8 cellular contexts compared by ENCODE assay signal in genomic region chr10:102678842-102679289, GRCh38. TPM values are rescaled to one million over a fixed set of nuclear protein-coding genes. Genes with fewer than 3 reads are reported as not detected.
DNase-seq lines count a peak whose midpoint lies in the region; ATAC-seq and TF ChIP-seq lines count a peak whose summit lies in the region.

No MANE protein-coding gene starts in this region.

- WGBS in hepatocyte (ENCODE audit: low lambda C conversion rate, missing lambda C conversion rate) = 14% methylated on average over 9 of the region's 9 CpGs

- peak; percentile 25 for TF ChIP-seq CTCF in activated CD8-positive, alpha-beta T cell treated with anti-CD3 and anti-CD28 coated beads for 36 hours (IDR thresholded peaks at IDR 0.05)
- TF ChIP-seq CTCF in hepatocyte (IDR thresholded peaks at IDR 0.05; ENCODE audit: poor library complexity) (peak; percentile 63), retinal pigment epithelial cell (conservative IDR thresholded peaks at IDR 0.05; ENCODE audit: low read depth, low read length) (peak; percentile 89)

- H3K4me2 ChIP-seq in hepatocyte = peak overlapping the region; percentile 69

- no peaks in the 10 kb centered on the region for H3K9me2 ChIP-seq in hepatocyte (replicated peaks; ENCODE audit: insufficient read depth)

- no peak overlapping the region for H3K4me3 Mint-ChIP-seq in activated CD8-positive, alpha-beta T cell treated with anti-CD3 and anti-CD28 coated beads for 36 hours
- no peak overlapping the region for H3K4me3 Mint-ChIP-seq in activated CD8-positive, alpha-beta T cell treated with anti-CD3 and anti-CD28 coated beads, Interleukin-2, amount 10 ng/mL, durations not matched to agents 7 days and 5 days

- H3K36me3 ChIP-seq in hepatocyte (replicated peaks; ENCODE audit: insufficient read depth, low read depth) = no peaks in the 10 kb centered on the region

- intact Hi-C loops in activated CD8-positive, alpha-beta T cell treated with anti-CD3 and anti-CD28 coated beads for 36 hours (cut with micrococcal nuclease) = loop anchor here (5.0 kb wide), 1 partner anchor 33 kb away; the partner anchor contains the start of genes ARL3 and SFXN2

- H3K4me3 ChIP-seq in hepatocyte (no peak overlapping the region), retinal pigment epithelial cell (ENCODE audit: low read length) (no peak overlapping the region)

- H3K9me3 Mint-ChIP-seq in activated CD8-positive, alpha-beta T cell treated with anti-CD3 and anti-CD28 coated beads for 36 hours = no peaks in the 10 kb centered on the region
- no peaks in the 10 kb centered on the region for H3K9me3 Mint-ChIP-seq in activated CD8-positive, alpha-beta T cell treated with anti-CD3 and anti-CD28 coated beads, Interleukin-2, amount 10 ng/mL, durations not matched to agents 7 days and 5 days (ENCODE audit: insufficient read depth)

- H3K36me3 Mint-ChIP-seq in activated CD8-positive, alpha-beta T cell treated with anti-CD3 and anti-CD28 coated beads for 36 hours (ENCODE audit: low read depth) = peaks cover 6% of the 10 kb centered on the region
- peaks cover 23% of the 10 kb centered on the region for H3K36me3 Mint-ChIP-seq in activated CD8-positive, alpha-beta T cell treated with anti-CD3 and anti-CD28 coated beads, Interleukin-2, amount 10 ng/mL, durations not matched to agents 7 days and 5 days (ENCODE audit: low read depth)

- H3K27me3 Mint-ChIP-seq in activated CD8-positive, alpha-beta T cell treated with anti-CD3 and anti-CD28 coated beads for 36 hours = no peaks in the 10 kb centered on the region
- no peaks in the 10 kb centered on the region for H3K27me3 Mint-ChIP-seq in activated CD8-positive, alpha-beta T cell treated with anti-CD3 and anti-CD28 coated beads, Interleukin-2, amount 10 ng/mL, durations not matched to agents 7 days and 5 days (ENCODE audit: low read depth)

- peak overlapping the region; percentile 36 for H2AFZ ChIP-seq in hepatocyte

- peak overlapping the region; percentile 39 for H3K27ac ChIP-seq in hepatocyte

- H3K4me1 ChIP-seq in hepatocyte (ENCODE audit: insufficient read depth) = peaks cover 57% of the 10 kb centered on the region

- POLR2A ChIA-PET in activated CD8-positive, alpha-beta T cell treated with anti-CD3 and anti-CD28 coated beads for 36 hours (lab: Charles Lee) = interaction anchor here (0.6 to 1.2 kb wide), 2 partner anchors 22 to 514 kb away, joined by 3 read pairs; no protein-coding TSS in a partner anchor
- POLR2A ChIA-PET in activated CD8-positive, alpha-beta T cell treated with anti-CD3 and anti-CD28 coated beads, Interleukin-2, amount 10 ng/mL, durations not matched to agents 7 days and 5 days (lab: Charles Lee) = interaction anchor here (0.6 kb wide), 1 partner anchor 46 kb away, joined by 3 read pairs; no protein-coding TSS in a partner anchor

- CTCF ChIA-PET in activated CD8-positive, alpha-beta T cell treated with anti-CD3 and anti-CD28 coated beads for 36 hours (lab: Charles Lee) = interaction anchor here (0.9 to 3.5 kb wide), 4 partner anchors 8 to 35 kb away, joined by 3 to 17 read pairs (median 3); partner anchors contain the start of genes ARL3 and SFXN2
- CTCF ChIA-PET in activated CD8-positive, alpha-beta T cell treated with anti-CD3 and anti-CD28 coated beads, Interleukin-2, amount 10 ng/mL, durations not matched to agents 7 days and 5 days (lab: Charles Lee) = interaction anchor here (1.2 to 3.0 kb wide), 6 partner anchors 9 to 223 kb away, joined by 3 to 22 read pairs (median 5); partner anchors contain the start of genes ARL3 and SFXN2

- peak; percentile 42 for DNase-seq in activated CD8-positive, alpha-beta T cell treated with anti-CD3 and anti-CD28 coated beads for 36 hours
- DNase-seq in activated CD8-positive, alpha-beta T cell treated with anti-CD3 and anti-CD28 coated beads, Interleukin-2, amount 10 ng/mL, durations not matched to agents 7 days and 5 days = no peak
- DNase-seq in NCI-H2081 (lab: John Stamatoyannopoulos, UW) (peak; percentile 39 to 69), amygdala (lab: John Stamatoyannopoulos, UW) (peak in 53 of 56 donors; percentile 28 to 90 (median 73)), hepatocyte (ENCODE audit: low spot score) (peak; percentile 86), retinal pigment epithelial cell (ENCODE audit: low read depth) (peak; percentile 22)
- DNase-seq in activated CD4-positive, CD25-positive, alpha-beta regulatory T cell (lab: John Stamatoyannopoulos, UW) = no peak

- H3K27me3 ChIP-seq in hepatocyte = no peaks in the 10 kb centered on the region

- peaks cover 48% of the 10 kb centered on the region for H3K4me1 Mint-ChIP-seq in activated CD8-positive, alpha-beta T cell treated with anti-CD3 and anti-CD28 coated beads for 36 hours (ENCODE audit: low read depth)
- peaks cover 48% of the 10 kb centered on the region for H3K4me1 Mint-ChIP-seq in activated CD8-positive, alpha-beta T cell treated with anti-CD3 and anti-CD28 coated beads, Interleukin-2, amount 10 ng/mL, durations not matched to agents 7 days and 5 days (ENCODE audit: low read depth)

- no peak for ATAC-seq in activated CD8-positive, alpha-beta T cell treated with anti-CD3 and anti-CD28 coated beads for 36 hours
- ATAC-seq in activated CD8-positive, alpha-beta T cell treated with anti-CD3 and anti-CD28 coated beads, Interleukin-2, amount 10 ng/mL, durations not matched to agents 7 days and 5 days = no peak
- ATAC-seq in GM18907 (IDR thresholded peaks at IDR 0.05; ENCODE audit: unreplicated experiment) = no peak

- H3K9me3 ChIP-seq in hepatocyte (ENCODE audit: low read depth) = no peaks in the 10 kb centered on the region

- no peaks in the 10 kb centered on the region for H3K79me2 ChIP-seq in hepatocyte

- no peak overlapping the region for H3K27ac Mint-ChIP-seq in activated CD8-positive, alpha-beta T cell treated with anti-CD3 and anti-CD28 coated beads for 36 hours
- no peak overlapping the region for H3K27ac Mint-ChIP-seq in activated CD8-positive, alpha-beta T cell treated with anti-CD3 and anti-CD28 coated beads, Interleukin-2, amount 10 ng/mL, durations not matched to agents 7 days and 5 days

- no peaks in the 10 kb centered on the region for H4K20me1 ChIP-seq in hepatocyte (ENCODE audit: insufficient read depth, poor library complexity, severe bottlenecking)

RNA-seq across cellular contexts. Expression of gene TRIM8, which starts 34.6 kb away (rescaled TPM):
- 10 to 100 TPM; 39.5 to 39.8 TPM for total RNA-seq in activated CD8-positive, alpha-beta T cell treated with anti-CD3 and anti-CD28 coated beads for 36 hours
- 10 to 100 TPM; 45.0 to 47.1 TPM for total RNA-seq in activated CD8-positive, alpha-beta T cell treated with anti-CD3 and anti-CD28 coated beads, Interleukin-2, amount 10 ng/mL, durations not matched to agents 7 days and 5 days
- total RNA-seq in hepatocyte = 41.3 and 53.3 TPM in 2 replicates
- polyA plus RNA-seq in hepatocyte = 61.2 and 63.4 TPM in 2 replicates

RNA-seq across cellular contexts. Expression of gene ARL3, which starts 35.3 kb away (rescaled TPM):
- total RNA-seq in activated CD8-positive, alpha-beta T cell treated with anti-CD3 and anti-CD28 coated beads for 36 hours = 1 to 10 TPM; 5.3 to 6.2 TPM
- total RNA-seq in activated CD8-positive, alpha-beta T cell treated with anti-CD3 and anti-CD28 coated beads, Interleukin-2, amount 10 ng/mL, durations not matched to agents 7 days and 5 days = 1 to 10 TPM; 4.7 to 5.2 TPM
- total RNA-seq in hepatocyte = 6.4 and 9.6 TPM in 2 replicates
- polyA plus RNA-seq in hepatocyte = 16.5 and 18.5 TPM in 2 replicates

RNA-seq across cellular contexts. Expression of gene SFXN2, which starts 35.6 kb away (rescaled TPM):
- total RNA-seq in activated CD8-positive, alpha-beta T cell treated with anti-CD3 and anti-CD28 coated beads for 36 hours = 10 to 100 TPM; 12.8 to 16.3 TPM
- total RNA-seq in activated CD8-positive, alpha-beta T cell treated with anti-CD3 and anti-CD28 coated beads, Interleukin-2, amount 10 ng/mL, durations not matched to agents 7 days and 5 days = 10 to 100 TPM; 22.2 TPM
- total RNA-seq in hepatocyte = 6.2 and 17.5 TPM in 2 replicates
- polyA plus RNA-seq in hepatocyte = 12.3 and 15.7 TPM in 2 replicates

Comparison
In these comparisons a context has a peak if more than half of its experiments do, and no peak if none do; other contexts are left out.
1. DNase-seq: peak in activated CD8-positive, alpha-beta T cell treated with anti-CD3 and anti-CD28 coated beads for 36 hours (single experiment), NCI-H2081 (2 of 2), amygdala (53 of 56), hepatocyte (single experiment) and retinal pigment epithelial cell (single experiment); none in activated CD8-positive, alpha-beta T cell treated with anti-CD3 and anti-CD28 coated beads, Interleukin-2, amount 10 ng/mL, durations not matched to agents 7 days and 5 days (single experiment) and activated CD4-positive, CD25-positive, alpha-beta regulatory T cell (0 of 4).
2. CTCF ChIP-seq: peak in every context shown above with its lines; median percentile 89 in retinal pigment epithelial cell; 63 in hepatocyte; 25 in activated CD8-positive, alpha-beta T cell treated with anti-CD3 and anti-CD28 coated beads for 36 hours.